In genomic region chr15:63256433-63256884, GRCh38 we compare ENCODE assay signal across 1 cellular context.
TF ChIP-seq lines count a peak whose summit lies in the region.

No MANE protein-coding gene starts in this region.

TF ChIP-seq in HEK293, 187 proteins besides CTCF, POLR2A, EP300 and RAD21 (continued from another document):
- 0 out of 2 replicates have a peak, but pooled peaks have one; percentile 26 for TF ChIP-seq KLF10 (tag by site-specific recombination; IDR thresholded peaks at IDR 0.05)
- TF ChIP-seq SP7 (tag by site-specific recombination; IDR thresholded peaks at IDR 0.05), result peak; percentile 70
- 0 out of 2 replicates have a peak, but pooled peaks have one; percentile 18 for TF ChIP-seq ZNF184 (tag by site-specific recombination; IDR thresholded peaks at IDR 0.05)
- TF ChIP-seq ZNF488 (tag by site-specific recombination; IDR thresholded peaks at IDR 0.05), result no peak
- TF ChIP-seq ZNF266 (tag by site-specific recombination; IDR thresholded peaks at IDR 0.05; ENCODE audit: low read depth), result no peak
- TF ChIP-seq OSR2 (tag by site-specific recombination; IDR thresholded peaks at IDR 0.05), result peak; percentile 10; the same call in 1 of the 2 replicates
- peak; percentile 50; the same call in 1 of the 2 replicates for TF ChIP-seq ZBTB17 (tag by site-specific recombination; IDR thresholded peaks at IDR 0.05)
- no peak for TF ChIP-seq PRDM4 (tag by site-specific recombination; IDR thresholded peaks at IDR 0.05)
- TF ChIP-seq REPIN1 (tag by site-specific recombination; IDR thresholded peaks at IDR 0.05; ENCODE audit: low read depth), result no peak
- peak; percentile 56; the same call in 1 of the 2 replicates for TF ChIP-seq PRDM6 (tag by site-specific recombination; IDR thresholded peaks at IDR 0.05)
- TF ChIP-seq GFI1B (tag by site-specific recombination; IDR thresholded peaks at IDR 0.05), result no peak
- TF ChIP-seq ZNF704 (tag by site-specific recombination; IDR thresholded peaks at IDR 0.05), result no peak
